Comparison of ENCODE assay signal across 9 cellular contexts in genomic region chrX:79259073-79259689, GRCh38.
DNase-seq lines count a peak whose midpoint lies in the region; ATAC-seq, FAIRE-seq and TF ChIP-seq lines count a peak whose summit lies in the region.
"Had no signal": no experiment of that assay in that cellular context is flagged by ENCODE, and none has a peak within 500 bp of the region (broad histone marks: within the 10 kb centered on the region; RNA-seq: fewer than 3 reads in every experiment).

No MANE protein-coding gene starts in this region.

- H3K4me1 ChIP-seq in Loucy (ENCODE audit: insufficient read depth, low read length, poor library complexity, severe bottlenecking), result peaks cover 82% of the 10 kb centered on the region
- H3K4me1 ChIP-seq in suprapubic skin, result no peaks in the 10 kb centered on the region

- no peak overlapping the region for H2AFZ ChIP-seq in Loucy (ENCODE audit: low read length)

- H3K4me2 ChIP-seq in Loucy (ENCODE audit: low read depth, low read length, poor library complexity, severe bottlenecking), result peak overlapping the region; percentile 74

- H3K79me2 ChIP-seq in Loucy (ENCODE audit: insufficient read depth, low read length), result 0 out of 2 replicates have a peak, but pooled peaks cover 4% of the 10 kb centered on the region

- H3K9me2 ChIP-seq in Loucy (replicated peaks; ENCODE audit: low read depth, low read length), result no peaks in the 10 kb centered on the region

- H4K20me1 ChIP-seq in Loucy (ENCODE audit: insufficient read depth, low read length, poor library complexity, severe bottlenecking), result no peaks in the 10 kb centered on the region

- FAIRE-seq in GM12891 (lab: Jason Lieb, UNC), result peak; percentile 99
- FAIRE-seq: endometrium had no signal

- H3K27ac ChIP-seq in suprapubic skin, result no peak overlapping the region

- peak overlapping the region; percentile 58 for H3K4me3 ChIP-seq in Loucy (ENCODE audit: low read length, poor library complexity, severe bottlenecking)
- H3K4me3 ChIP-seq in suprapubic skin, result no peak overlapping the region

- TF ChIP-seq CTCF in Loucy (conservative IDR thresholded peaks at IDR 0.05; ENCODE audit: low read length) (no peak), suprapubic skin (IDR thresholded peaks at IDR 0.05) (no peak)

- no peaks in the 10 kb centered on the region for H3K36me3 ChIP-seq in Loucy (ENCODE audit: insufficient read depth, low read length)
- H3K36me3 ChIP-seq in suprapubic skin, result no peaks in the 10 kb centered on the region

- H3K27me3 ChIP-seq in Loucy (ENCODE audit: insufficient read depth, low read length, poor library complexity, severe bottlenecking), result no peaks in the 10 kb centered on the region
- no peaks in the 10 kb centered on the region for H3K27me3 ChIP-seq in suprapubic skin

- no peak for DNase-seq in GM12891 (ENCODE audit: insufficient read length, low spot score)
- DNase-seq in activated effector memory CD4-positive, alpha-beta T cell treated with anti-CD3 and anti-CD28 coated beads, Interleukin-2, amount 50 U/mL, for 16 hours, result peak; percentile 65
- peak; percentile 11 to 17 for DNase-seq in stimulated activated CD8-positive, alpha-beta memory T cell treated with anti-CD3 and anti-CD28 coated beads, Interleukin-15, amount 100 ng/mL, for 48 hours (ENCODE audit: low read depth in 2 of 2)
- DNase-seq in suprapubic skin (ENCODE audit: low spot score in 2 of 2), result no peak
- DNase-seq in COLO829 (ENCODE audit: low spot score), result no peak
- no peak for DNase-seq in AG20443 (ENCODE audit: low spot score)

- TF ChIP-seq EP300 in suprapubic skin (IDR thresholded peaks at IDR 0.05), result no peak

- TF ChIP-seq POLR2A in GM12891 (IDR thresholded peaks at IDR 0.05; ENCODE audit: low read depth, low read length) (no peak), suprapubic skin (IDR thresholded peaks at IDR 0.05) (no peak)

- WGBS in suprapubic skin, result 24% methylated on average over 2 of the region's 2 CpGs

- ATAC-seq in GM21529 (IDR thresholded peaks at IDR 0.05; ENCODE audit: unreplicated experiment), result peak; percentile 90

- peaks cover 25% of the 10 kb centered on the region for H3F3A ChIP-seq in Loucy (ENCODE audit: low read depth)

- H3K9me3 ChIP-seq in Loucy (ENCODE audit: insufficient read depth, low read depth, low read length) (no peaks in the 10 kb centered on the region), suprapubic skin (no peaks in the 10 kb centered on the region)

- H3K9ac ChIP-seq in Loucy (ENCODE audit: low read depth, low read length, poor library complexity, severe bottlenecking), result peak overlapping the region; percentile 94

TF ChIP-seq in GM12891, 5 proteins besides CTCF, POLR2A, EP300 and RAD21:
- no peak for TF ChIP-seq POLR2AphosphoS5 (IDR thresholded peaks at IDR 0.05; ENCODE audit: low read depth, low read length)
- peak; percentile 64 for TF ChIP-seq SPI1 (IDR thresholded peaks at IDR 0.05; ENCODE audit: low read depth, low read length)

Comparison
In these comparisons a context has a peak if more than half of its experiments do, and no peak if none do; other contexts are left out.
1. DNase-seq: peak in activated effector memory CD4-positive, alpha-beta T cell treated with anti-CD3 and anti-CD28 coated beads, Interleukin-2, amount 50 U/mL, for 16 hours (single experiment) and stimulated activated CD8-positive, alpha-beta memory T cell treated with anti-CD3 and anti-CD28 coated beads, Interleukin-15, amount 100 ng/mL, for 48 hours (2 of 2); none in GM12891 (single experiment), suprapubic skin (0 of 2), COLO829 (single experiment) and AG20443 (single experiment).